Comparison of ENCODE assay signal across 16 cellular contexts in the genomic region with DNA sequence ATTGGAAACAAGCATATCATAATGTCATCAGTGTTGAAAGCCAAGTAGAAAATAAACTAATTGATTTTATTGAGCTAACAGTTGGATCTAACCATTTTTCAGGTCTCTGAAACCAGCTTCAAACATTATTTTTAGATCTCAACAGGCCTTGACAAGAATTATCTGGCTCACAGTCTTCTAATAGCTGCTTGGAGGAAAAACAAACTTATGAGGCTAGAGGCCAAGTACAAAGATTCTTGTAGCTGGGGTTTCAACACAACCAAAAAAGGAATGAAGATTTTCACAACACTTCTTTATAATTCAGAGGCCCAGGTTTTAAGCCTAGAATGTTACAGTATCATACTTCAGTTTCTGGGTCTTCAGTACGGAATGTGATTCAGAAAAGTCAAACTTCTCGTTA. TPM values are rescaled to one million over a fixed set of nuclear protein-coding genes. Genes with fewer than 3 reads are reported as not detected.
DNase-seq lines count a peak whose midpoint lies in the region; ATAC-seq, FAIRE-seq and TF ChIP-seq lines count a peak whose summit lies in the region.
"Had no signal": no experiment of that assay in that cellular context is flagged by ENCODE, and none has a peak within 500 bp of the region (broad histone marks: within the 10 kb centered on the region; RNA-seq: fewer than 3 reads in every experiment).

No MANE protein-coding gene starts in this region.

- H3K36me3 Mint-ChIP-seq in GM23338 (ENCODE audit: low read depth) = peaks cover 17% of the 10 kb centered on the region; the same call in 2 of the 3 replicates

- ATAC-seq in GM23338 (no peak), right lobe of liver (no peak), GM21381 (IDR thresholded peaks at IDR 0.05; ENCODE audit: unreplicated experiment) (no peak), mucosa of descending colon (no peak)

- no peak overlapping the region for H2AFZ ChIP-seq in GM23338

- peak overlapping the region; percentile 61; the same call in 1 of the 2 replicates for H3K27ac Mint-ChIP-seq in GM23338

- DNase-seq in GM23338 (ENCODE audit: low spot score) (no peak), epithelial cell of esophagus (ENCODE audit: low read depth) (peak; percentile 46), right lobe of liver (no peak), stomach (no peak), GM12891 (ENCODE audit: insufficient read length, low spot score) (no peak), mucosa of descending colon (no peak), SIG-M5 treated with dmso at 0.1 percent for 504 hours (lab: John Stamatoyannopoulos, UW; ENCODE audit: unreplicated experiment) (no peak)
- DNase-seq: activated CD4-positive, alpha-beta T cell treated with anti-CD3 and anti-CD28 coated beads, Interleukin-2, amount 50 U/mL, for 4 hours; activated effector memory CD4-positive, alpha-beta T cell treated with Interleukin-2 at 50 U/mL for 16 hours; colonic mucosa; DMS 273 treated with DMSO at 0.1 percent for 48 hours; MV-4-11; NCI-H345; T-helper 9 cell had no signal

- H3K36me3 ChIP-seq in GM23338 (ENCODE audit: insufficient read depth) (0 out of 2 replicates have a peak, but pooled peaks cover 3% of the 10 kb centered on the region), right lobe of liver (no peaks in the 10 kb centered on the region), stomach (peaks cover 0 to 5% (median 2%) of the 10 kb centered on the region in 4 donors), mucosa of descending colon (ENCODE audit: low read depth) (no peaks in the 10 kb centered on the region)
- H3K36me3 ChIP-seq: colonic mucosa had no signal

- H4K20me1 ChIP-seq in GM23338 (replicated peaks; ENCODE audit: insufficient read depth) = no peaks in the 10 kb centered on the region

- H3K9me3 ChIP-seq in right lobe of liver (no peaks in the 10 kb centered on the region), stomach (no peaks in the 10 kb centered on the region), mucosa of descending colon (no peaks in the 10 kb centered on the region)
- H3K9me3 ChIP-seq: colonic mucosa had no signal

- intact Hi-C loops in right lobe of liver (cut with DNase I) = no loop called here
- intact Hi-C loops in stomach (cut with DNase I; ENCODE audit: low total_unique reads) = no loop called here
- intact Hi-C loops in mucosa of descending colon (cut with DNase I, micrococcal nuclease) = no loop called here

- TF ChIP-seq POLR2A in right lobe of liver (IDR thresholded peaks at IDR 0.05) (no peak), stomach (IDR thresholded peaks at IDR 0.05) (no peak), GM12891 (IDR thresholded peaks at IDR 0.05; ENCODE audit: low read depth, low read length) (no peak)

- TF ChIP-seq CTCF in GM23338 (conservative IDR thresholded peaks at IDR 0.05; ENCODE audit: low read depth in 2 of 2) (no peak), epithelial cell of esophagus (IDR thresholded peaks at IDR 0.05; ENCODE audit: insufficient read depth, low read depth, low read length, missing control alignments) (no peak), right lobe of liver (IDR thresholded peaks at IDR 0.05) (no peak), stomach (IDR thresholded peaks at IDR 0.05) (no peak), mucosa of descending colon (IDR thresholded peaks at IDR 0.05) (no peak)

- H3K27ac ChIP-seq in GM23338 (ENCODE audit: low read depth) = peak overlapping the region; percentile 43
- H3K27ac ChIP-seq in right lobe of liver = peak overlapping the region in 2 of 3 donors; percentile 2 to 44
- peak overlapping the region in 4 of 5 donors; percentile 14 to 98 (median 46) for H3K27ac ChIP-seq in stomach
- H3K27ac ChIP-seq: colonic mucosa had no signal

- H3K9me2 ChIP-seq in GM23338 (ENCODE audit: insufficient read depth) = no peaks in the 10 kb centered on the region

- H3F3A ChIP-seq in GM23338 (replicated peaks; ENCODE audit: low read depth) = no peaks in the 10 kb centered on the region

- H3K4me3 ChIP-seq in GM23338 = no peak overlapping the region
- H3K4me3 ChIP-seq in epithelial cell of esophagus (ENCODE audit: low read length) = no peak overlapping the region
- H3K4me3 ChIP-seq in right lobe of liver = no peak overlapping the region
- H3K4me3 ChIP-seq in stomach = no peak overlapping the region
- H3K4me3 ChIP-seq in mucosa of descending colon = no peak overlapping the region
- H3K4me3 ChIP-seq: colonic mucosa had no signal

- H3K4me1 Mint-ChIP-seq in GM23338 = peaks cover 64% of the 10 kb centered on the region

- FAIRE-seq in GM12891 (lab: Jason Lieb, UNC) = no peak
- FAIRE-seq: H1 had no signal

- peaks cover 2% of the 10 kb centered on the region for H3K27me3 Mint-ChIP-seq in GM23338 (ENCODE audit: insufficient read depth, low read depth, poor library complexity)

- H3K79me2 ChIP-seq in GM23338 (replicated peaks; ENCODE audit: insufficient read depth) = peaks cover 56% of the 10 kb centered on the region

- TF ChIP-seq EP300 in stomach (IDR thresholded peaks at IDR 0.05) = no peak

- no peak overlapping the region for H3K4me3 Mint-ChIP-seq in GM23338

- H3K4me2 ChIP-seq in GM23338 = no peak overlapping the region

- peaks cover 53% of the 10 kb centered on the region for H3K4me1 ChIP-seq in GM23338 (ENCODE audit: insufficient read depth)
- H3K4me1 ChIP-seq in right lobe of liver = peaks cover 0 to 24% (median 3%) of the 10 kb centered on the region in 4 donors
- peaks cover 18 to 72% (median 43%) of the 10 kb centered on the region in 4 donors for H3K4me1 ChIP-seq in stomach
- peaks cover 7% of the 10 kb centered on the region for H3K4me1 ChIP-seq in mucosa of descending colon (ENCODE audit: low read depth)
- H3K4me1 ChIP-seq: colonic mucosa had no signal

- WGBS in right lobe of liver (ENCODE audit: insufficient coverage, low coverage, low lambda C conversion rate, missing lambda C conversion rate) = 87% methylated on average over 2 of the region's 2 CpGs
- WGBS in stomach, 5 donors = 75 to 87% (median 83%) methylated on average over 2 of the region's 2 CpGs

- no peaks in the 10 kb centered on the region for H3K9me3 Mint-ChIP-seq in GM23338

- no peaks in the 10 kb centered on the region for H3K27me3 ChIP-seq in GM23338 (ENCODE audit: insufficient read depth)
- H3K27me3 ChIP-seq in right lobe of liver = no peaks in the 10 kb centered on the region
- no peaks in the 10 kb centered on the region for H3K27me3 ChIP-seq in stomach
- H3K27me3 ChIP-seq: colonic mucosa had no signal

TF ChIP-seq in GM23338, 12 proteins besides CTCF, POLR2A, EP300 and RAD21:
- no peak for TF ChIP-seq EZH2phosphoT487 (IDR thresholded peaks at IDR 0.05; ENCODE audit: unreplicated experiment)

TF ChIP-seq in GM12891, 5 proteins besides CTCF, POLR2A, EP300 and RAD21:
- TF ChIP-seq POU2F2 (IDR thresholded peaks at IDR 0.05; ENCODE audit: low read depth, low read length) (no peak), TAF1 (IDR thresholded peaks at IDR 0.05; ENCODE audit: low read depth, low read length) (no peak), SPI1 (IDR thresholded peaks at IDR 0.05; ENCODE audit: low read depth, low read length) (no peak), POLR2AphosphoS5 (IDR thresholded peaks at IDR 0.05; ENCODE audit: low read depth, low read length) (no peak), PAX5 (IDR thresholded peaks at IDR 0.05; ENCODE audit: insufficient read depth, low read length, severe bottlenecking) (no peak)

RNA-seq across cellular contexts. Expression of a gene that starts 3.7 kb away (rescaled TPM):
- total RNA-seq in GM23338 (2014; rRNA removed; shearing (Covaris generic)) = 14.6 and 19.8 TPM in 2 replicates
- polyA plus RNA-seq in GM23338 (2016; fragmentation: Nextera tagmentation; extraction: Ambion mirVana) = 11.2 and 12.9 TPM in 2 replicates
- 1 to 10 TPM; 5.7 to 8.9 (median 7.0) TPM for total RNA-seq in right lobe of liver
- total RNA-seq in stomach = 10 to 100 TPM in 3 of 5 donors, 1 to 10 TPM in 2; 3.1 to 28.0 (median 10.5) TPM
- 10 to 100 TPM; 11.5 to 15.7 (median 14.9) TPM for polyA plus RNA-seq in stomach
- 10.6 TPM for polyA plus RNA-seq in GM12891 (2012; ENCODE audit: low read depth, missing spikeins)
- 10 to 100 TPM; 11.3 to 15.4 (median 13.2) TPM for total RNA-seq in mucosa of descending colon
